12 cellular contexts compared by ENCODE assay signal in the genomic region with DNA sequence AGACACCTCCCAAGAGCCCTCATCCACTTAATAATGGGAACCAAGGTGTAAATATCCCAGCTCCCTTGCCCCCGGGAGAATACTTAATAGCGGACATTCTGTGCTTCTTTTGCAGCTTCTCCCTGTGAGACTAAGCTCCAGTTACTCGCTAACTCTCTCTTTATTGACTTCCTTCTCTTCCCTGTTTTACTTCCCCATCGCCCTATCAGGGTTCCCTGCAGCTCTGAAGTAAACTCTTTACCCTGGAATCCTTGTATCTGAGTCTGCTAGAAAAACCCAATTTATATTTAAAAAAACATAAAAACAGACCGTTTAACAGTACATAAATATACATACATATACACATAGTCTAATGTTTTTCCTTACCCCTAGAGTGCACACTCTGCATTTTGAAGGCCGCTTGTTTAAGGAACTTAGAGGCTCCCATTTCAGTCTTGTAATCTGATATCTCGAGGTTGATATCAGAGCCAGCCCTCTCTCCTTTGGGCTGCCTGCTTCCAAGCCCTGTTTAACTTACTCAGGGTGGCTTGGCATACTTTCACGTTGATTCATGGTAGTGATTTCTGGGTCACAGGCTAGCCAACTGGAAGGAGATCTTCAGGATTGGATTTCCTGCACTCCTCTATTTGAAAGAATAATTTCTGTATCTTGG.
DNase-seq lines count a peak whose midpoint lies in the region; ATAC-seq, FAIRE-seq and TF ChIP-seq lines count a peak whose summit lies in the region.
"Had no signal": no experiment of that assay in that cellular context is flagged by ENCODE, and none has a peak within 500 bp of the region (broad histone marks: within the 10 kb centered on the region; RNA-seq: fewer than 3 reads in every experiment).

No MANE protein-coding gene starts in this region.

- POLR2A ChIA-PET in A549 (lab: Yijun Ruan, JAX) (no interaction called here), HEK293 (lab: Yijun Ruan, JAX) (no interaction called here)

- H3K4me3 ChIP-seq in A549 = peak overlapping the region; percentile 6; the same call in 1 of the 3 replicates
- H3K4me3 ChIP-seq in HEK293 (ENCODE audit: low read depth, low read length) = no peak overlapping the region
- peak overlapping the region; percentile 40 for H3K4me3 ChIP-seq in adipocyte (ENCODE audit: low read length)
- H3K4me3 ChIP-seq: thoracic aorta had no signal

- H3K9me3 ChIP-seq in A549 (no peaks in the 10 kb centered on the region), HEK293 (ENCODE audit: control insufficient read depth, insufficient read depth, low read depth, low read length) (no peaks in the 10 kb centered on the region), adipocyte (ENCODE audit: control insufficient read depth, low read length) (no peaks in the 10 kb centered on the region)
- H3K9me3 ChIP-seq: thoracic aorta had no signal

- H3K27ac ChIP-seq in A549 (peak overlapping the region; percentile 67 to 91), HEK293 (ENCODE audit: extremely low read depth, low read depth, low read length) (peak overlapping the region; percentile 32; the same call in 1 of the 2 replicates)

- peak; percentile 98 for FAIRE-seq in A549 (lab: Jason Lieb, UNC)

- H3K4me1 ChIP-seq in A549 = peaks cover 38% of the 10 kb centered on the region
- H3K4me1 ChIP-seq in HEK293 (ENCODE audit: control insufficient read depth, insufficient read depth, low read length) = peaks cover 14% of the 10 kb centered on the region; the same call in 1 of the 2 replicates
- H3K4me1 ChIP-seq in adipocyte (ENCODE audit: control insufficient read depth, insufficient read depth, low read length) = peaks cover 39% of the 10 kb centered on the region

- CTCF ChIA-PET in A549 (lab: Yijun Ruan, JAX) = interaction anchor here (0.5 to 1.2 kb wide), 3 partner anchors 14 to 108 kb away, joined by 3 read pairs; no protein-coding TSS in a partner anchor
- CTCF ChIA-PET in HEK293 (lab: Yijun Ruan, JAX) = interaction anchor here (0.6 to 1.6 kb wide), 6 partner anchors 11 to 31 kb away, joined by 3 to 5 read pairs (median 4); no protein-coding TSS in a partner anchor

- TF ChIP-seq POLR2A in A549 (IDR thresholded peaks at IDR 0.05; ENCODE audit: low read length) = no peak

- no peak for TF ChIP-seq EP300 in A549 (IDR thresholded peaks at IDR 0.05)

- peak overlapping the region; percentile 66 for H3K4me2 ChIP-seq in A549

- peak overlapping the region; percentile 24 for H3K9ac ChIP-seq in adipocyte (ENCODE audit: low read length)

- 16% methylated on average over 8 of the region's 8 CpGs for whole genome bisulfite sequencing in A549 (ENCODE audit: missing lambda C conversion rate)

- H3K36me3 ChIP-seq in HEK293 (ENCODE audit: control insufficient read depth in 2 of 2, insufficient read depth in 1 of 2, low read length in 2 of 2) (no peaks in the 10 kb centered on the region), adipocyte (ENCODE audit: control insufficient read depth, insufficient read depth, low read length, severe bottlenecking) (no peaks in the 10 kb centered on the region)
- H3K36me3 ChIP-seq: thoracic aorta had no signal

- no peaks in the 10 kb centered on the region for H3K27me3 ChIP-seq in adipocyte (replicated peaks; ENCODE audit: control insufficient read depth, insufficient read depth, low read length)

- TF ChIP-seq CTCF in A549 (IDR thresholded peaks at IDR 0.05) (no peak), HEK293 (tag by site-specific recombination; IDR thresholded peaks at IDR 0.05) (no peak)

- DNase-seq in A549 (ENCODE audit: low read depth in 1 of 2, low spot score in 1 of 2) = peak; percentile 30 to 76
- peak; percentile 85 for DNase-seq in adipocyte (ENCODE audit: low read depth)
- DNase-seq in kidney glomerular epithelial cell (lab: John Stamatoyannopoulos, UW) = peak; percentile 65
- no peak for DNase-seq in activated effector memory CD4-positive, alpha-beta T cell treated with anti-CD3 and anti-CD28 coated beads, Interleukin-2, amount 50 U/mL, for 16 hours
- DNase-seq in RPMI8226 = no peak
- DNase-seq: DMS79 treated with DMSO at 0.1 percent for 48 hours; effector CD8-positive, alpha-beta T cell; MM.1S had no signal

- ATAC-seq in A549 = peak; percentile 97 to 98
- no peak for ATAC-seq in GM19023 (IDR thresholded peaks at IDR 0.05; ENCODE audit: unreplicated experiment)
- no peak for ATAC-seq in activated CD4-positive, CD25-positive, alpha-beta regulatory T cell treated with anti-CD3 and anti-CD28 coated beads, Interleukin-2, amount 50 U/mL, for 24 hours

- TF ChIP-seq RAD21 in A549 (conservative IDR thresholded peaks at IDR 0.05 in 1 of 2, IDR thresholded peaks at IDR 0.05 in 1 of 2) = no peak; a peak in 3 of 5 replicates

TF ChIP-seq in A549, 52 proteins besides CTCF, POLR2A, EP300 and RAD21 (continues in another document):
- TF ChIP-seq FOSL2 (IDR thresholded peaks at IDR 0.05) (no peak), FOSL2 (CRISPR knock-in tag; IDR thresholded peaks at IDR 0.05) (peak; percentile 44), RNF2 (IDR thresholded peaks at IDR 0.05; ENCODE audit: borderline replicate concordance, low read depth) (no peak), TP53 (CRISPR knock-in tag; IDR thresholded peaks at IDR 0.05) (no peak), MAFK (IDR thresholded peaks at IDR 0.05; ENCODE audit: partially characterized antibody) (peak; percentile 54), MAZ (IDR thresholded peaks at IDR 0.05; ENCODE audit: borderline replicate concordance, low read depth, low read length) (no peak), KDM5A (IDR thresholded peaks at IDR 0.05) (no peak), JUN (IDR thresholded peaks at IDR 0.05) (peak in 1 of 2 experiments; percentile 19; a peak in 1 of 5 replicates), ZFP36 (IDR thresholded peaks at IDR 0.05; ENCODE audit: borderline replicate concordance, partially characterized antibody) (no peak), NFE2L2 (conservative IDR thresholded peaks at IDR 0.05; ENCODE audit: low read length) (no peak), SREBF2 (IDR thresholded peaks at IDR 0.05) (no peak), NPAS2 (CRISPR knock-in tag; IDR thresholded peaks at IDR 0.05; ENCODE audit: borderline replicate concordance) (no peak)
- TF ChIP-seq, protein P1, sequence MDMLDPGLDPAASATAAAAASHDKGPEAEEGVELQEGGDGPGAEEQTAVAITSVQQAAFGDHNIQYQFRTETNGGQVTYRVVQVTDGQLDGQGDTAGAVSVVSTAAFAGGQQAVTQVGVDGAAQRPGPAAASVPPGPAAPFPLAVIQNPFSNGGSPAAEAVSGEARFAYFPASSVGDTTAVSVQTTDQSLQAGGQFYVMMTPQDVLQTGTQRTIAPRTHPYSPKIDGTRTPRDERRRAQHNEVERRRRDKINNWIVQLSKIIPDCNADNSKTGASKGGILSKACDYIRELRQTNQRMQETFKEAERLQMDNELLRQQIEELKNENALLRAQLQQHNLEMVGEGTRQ (IDR thresholded peaks at IDR 0.05) = no peak
- TF ChIP-seq, protein P2, sequence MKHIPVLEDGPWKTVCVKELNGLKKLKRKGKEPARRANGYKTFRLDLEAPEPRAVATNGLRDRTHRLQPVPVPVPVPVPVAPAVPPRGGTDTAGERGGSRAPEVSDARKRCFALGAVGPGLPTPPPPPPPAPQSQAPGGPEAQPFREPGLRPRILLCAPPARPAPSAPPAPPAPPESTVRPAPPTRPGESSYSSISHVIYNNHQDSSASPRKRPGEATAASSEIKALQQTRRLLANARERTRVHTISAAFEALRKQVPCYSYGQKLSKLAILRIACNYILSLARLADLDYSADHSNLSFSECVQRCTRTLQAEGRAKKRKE (CRISPR knock-in tag; IDR thresholded peaks at IDR 0.05; ENCODE audit: low read depth) = no peak

TF ChIP-seq in HEK293, 187 proteins besides CTCF, POLR2A, EP300 and RAD21 (continues in another document):
- no peak for TF ChIP-seq ZBTB21 (tag by site-specific recombination; IDR thresholded peaks at IDR 0.05)
- no peak for TF ChIP-seq ZNF133 (tag by site-specific recombination; IDR thresholded peaks at IDR 0.05)
- TF ChIP-seq ZBTB17 (tag by site-specific recombination; IDR thresholded peaks at IDR 0.05) = peak; percentile 91
- TF ChIP-seq ZNF423 (tag by site-specific recombination; IDR thresholded peaks at IDR 0.05) = no peak
- TF ChIP-seq, protein P3, sequence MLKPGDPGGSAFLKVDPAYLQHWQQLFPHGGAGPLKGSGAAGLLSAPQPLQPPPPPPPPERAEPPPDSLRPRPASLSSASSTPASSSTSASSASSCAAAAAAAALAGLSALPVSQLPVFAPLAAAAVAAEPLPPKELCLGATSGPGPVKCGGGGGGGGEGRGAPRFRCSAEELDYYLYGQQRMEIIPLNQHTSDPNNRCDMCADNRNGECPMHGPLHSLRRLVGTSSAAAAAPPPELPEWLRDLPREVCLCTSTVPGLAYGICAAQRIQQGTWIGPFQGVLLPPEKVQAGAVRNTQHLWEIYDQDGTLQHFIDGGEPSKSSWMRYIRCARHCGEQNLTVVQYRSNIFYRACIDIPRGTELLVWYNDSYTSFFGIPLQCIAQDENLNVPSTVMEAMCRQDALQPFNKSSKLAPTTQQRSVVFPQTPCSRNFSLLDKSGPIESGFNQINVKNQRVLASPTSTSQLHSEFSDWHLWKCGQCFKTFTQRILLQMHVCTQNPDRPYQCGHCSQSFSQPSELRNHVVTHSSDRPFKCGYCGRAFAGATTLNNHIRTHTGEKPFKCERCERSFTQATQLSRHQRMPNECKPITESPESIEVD (tag by site-specific recombination; IDR thresholded peaks at IDR 0.05) = peak; percentile 48; the same call in 1 of the 2 replicates
- peak; percentile 18; the same call in 1 of the 2 replicates for TF ChIP-seq ZBTB8A (tag by site-specific recombination; IDR thresholded peaks at IDR 0.05)

Comparison
In these comparisons a context has a peak if more than half of its experiments do, and no peak if none do; other contexts are left out.
1. ATAC-seq: peak in A549 (2 of 2); none in GM19023 (single experiment) and activated CD4-positive, CD25-positive, alpha-beta regulatory T cell treated with anti-CD3 and anti-CD28 coated beads, Interleukin-2, amount 50 U/mL, for 24 hours (0 of 2).
2. DNase-seq: peak in A549 (2 of 2), adipocyte (single experiment) and kidney glomerular epithelial cell (single experiment); none in activated effector memory CD4-positive, alpha-beta T cell treated with anti-CD3 and anti-CD28 coated beads, Interleukin-2, amount 50 U/mL, for 16 hours (single experiment) and RPMI8226 (single experiment).